ENCODE assay signal across 1 cellular context in the genomic region with DNA sequence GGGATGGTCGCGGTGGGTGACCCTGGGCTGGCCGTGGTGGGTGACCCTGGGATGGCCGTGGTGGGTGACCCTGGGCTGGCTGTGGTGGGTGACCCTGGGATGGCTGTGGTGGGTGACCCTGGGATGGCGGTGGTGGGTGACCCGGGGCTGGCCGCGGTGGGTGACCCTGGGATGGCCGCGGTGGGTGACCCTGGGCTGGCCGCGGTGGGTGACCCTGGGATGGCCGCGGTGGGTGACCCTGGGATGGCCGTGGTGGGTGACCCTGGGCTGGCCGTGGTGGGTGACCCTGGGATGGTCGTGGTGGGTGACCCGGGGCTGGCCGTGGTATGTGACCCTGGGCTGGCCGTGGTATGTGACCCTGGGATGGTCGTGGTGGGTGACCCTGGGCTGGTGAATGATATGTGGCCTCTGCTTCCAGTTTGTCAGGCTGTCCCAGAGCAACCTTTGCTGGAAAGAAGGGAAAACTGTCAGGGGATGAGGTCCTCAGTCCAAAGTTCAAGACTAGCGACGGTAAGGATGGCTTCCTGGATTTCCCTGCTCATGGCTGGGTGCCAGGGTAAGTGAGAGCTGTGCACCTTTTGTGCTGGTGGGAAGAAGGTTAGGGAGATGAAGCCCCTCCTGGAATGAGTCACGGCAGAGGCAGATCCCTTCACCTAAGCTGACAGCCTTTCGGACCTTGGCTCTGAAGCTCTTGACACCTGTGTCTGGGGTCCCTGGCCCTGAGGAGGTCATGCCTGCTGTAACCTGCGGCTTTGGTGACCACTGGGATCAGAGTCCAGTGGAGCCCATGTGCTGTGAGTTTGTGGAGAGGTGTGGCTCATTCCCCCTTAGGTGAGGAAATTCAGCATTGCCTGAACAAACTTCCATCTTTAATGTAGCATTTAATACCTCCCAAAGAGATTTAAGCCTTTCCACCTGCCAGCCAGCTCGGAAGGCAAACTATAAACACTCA.
TF ChIP-seq lines count a peak whose summit lies in the region.

No MANE protein-coding gene starts in this region.

TF ChIP-seq in HepG2, 621 proteins besides CTCF, POLR2A, EP300 and RAD21 (continued from another document and continues in another):
- TF ChIP-seq, protein P1, sequence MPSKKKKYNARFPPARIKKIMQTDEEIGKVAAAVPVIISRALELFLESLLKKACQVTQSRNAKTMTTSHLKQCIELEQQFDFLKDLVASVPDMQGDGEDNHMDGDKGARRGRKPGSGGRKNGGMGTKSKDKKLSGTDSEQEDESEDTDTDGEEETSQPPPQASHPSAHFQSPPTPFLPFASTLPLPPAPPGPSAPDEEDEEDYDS (CRISPR knock-in tag; IDR thresholded peaks at IDR 0.05) = 0 out of 2 replicates have a peak, but pooled peaks have one; percentile 45
- TF ChIP-seq LRRFIP1 (CRISPR knock-in tag; conservative IDR thresholded peaks at IDR 0.05) = no peak
- TF ChIP-seq ZNF766 (CRISPR knock-in tag; IDR thresholded peaks at IDR 0.05; ENCODE audit: borderline replicate concordance) = peak; percentile 78; the same call in 1 of the 2 replicates
- TF ChIP-seq, protein P2, sequence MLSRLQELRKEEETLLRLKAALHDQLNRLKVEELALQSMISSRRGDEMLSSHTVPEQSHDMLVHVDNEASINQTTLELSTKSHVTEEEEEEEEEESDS (CRISPR knock-in tag; IDR thresholded peaks at IDR 0.05; ENCODE audit: borderline replicate concordance) = no peak
- TF ChIP-seq NCOR1 (IDR thresholded peaks at IDR 0.05; ENCODE audit: borderline replicate concordance, low read length) = peak; percentile 96
- peak; percentile 67; the same call in 1 of the 2 replicates for TF ChIP-seq PRDM10 (CRISPR knock-in tag; IDR thresholded peaks at IDR 0.05; ENCODE audit: low read depth)
- peak; percentile 93 for TF ChIP-seq TBX3 (IDR thresholded peaks at IDR 0.05; ENCODE audit: borderline replicate concordance)
- TF ChIP-seq SOX5 (CRISPR knock-in tag; IDR thresholded peaks at IDR 0.05; ENCODE audit: borderline replicate concordance) = peak; percentile 73
- no peak for TF ChIP-seq ZNF274 (CRISPR knock-in tag; IDR thresholded peaks at IDR 0.05)
- peak; percentile 33; the same call in 1 of the 2 replicates for TF ChIP-seq ZNF460 (CRISPR knock-in tag; IDR thresholded peaks at IDR 0.05; ENCODE audit: borderline replicate concordance)
- no peak for TF ChIP-seq AHR (CRISPR knock-in tag; IDR thresholded peaks at IDR 0.05)
- TF ChIP-seq HNF4A (CRISPR knock-in tag; IDR thresholded peaks at IDR 0.05) = peak; percentile 97
- TF ChIP-seq SKI (IDR thresholded peaks at IDR 0.05; ENCODE audit: partially characterized antibody) = peak; percentile 81
- peak; percentile 53; the same call in 1 of the 2 replicates for TF ChIP-seq ZNF619 (CRISPR knock-in tag; IDR thresholded peaks at IDR 0.05)
- TF ChIP-seq EED (CRISPR knock-in tag; IDR thresholded peaks at IDR 0.05) = peak; percentile 78; the same call in 1 of the 2 replicates
- 0 out of 2 replicates have a peak, but pooled peaks have one; percentile 39 for TF ChIP-seq ZNF451 (CRISPR knock-in tag; IDR thresholded peaks at IDR 0.05)
- TF ChIP-seq BRCA1 (CRISPR knock-in tag; IDR thresholded peaks at IDR 0.05) = no peak
- TF ChIP-seq ZNF275 (CRISPR knock-in tag; IDR thresholded peaks at IDR 0.05; ENCODE audit: borderline replicate concordance) = peak; percentile 68; the same call in 1 of the 2 replicates
- peak; percentile 64 for TF ChIP-seq TBL1XR1 (IDR thresholded peaks at IDR 0.05; ENCODE audit: borderline replicate concordance, low read length, partially characterized antibody)
- TF ChIP-seq PLSCR1 (CRISPR knock-in tag; IDR thresholded peaks at IDR 0.05; ENCODE audit: borderline replicate concordance) = no peak
- TF ChIP-seq MTA1 (CRISPR knock-in tag; IDR thresholded peaks at IDR 0.05; ENCODE audit: borderline replicate concordance) = peak; percentile 96
- TF ChIP-seq, protein P3, sequence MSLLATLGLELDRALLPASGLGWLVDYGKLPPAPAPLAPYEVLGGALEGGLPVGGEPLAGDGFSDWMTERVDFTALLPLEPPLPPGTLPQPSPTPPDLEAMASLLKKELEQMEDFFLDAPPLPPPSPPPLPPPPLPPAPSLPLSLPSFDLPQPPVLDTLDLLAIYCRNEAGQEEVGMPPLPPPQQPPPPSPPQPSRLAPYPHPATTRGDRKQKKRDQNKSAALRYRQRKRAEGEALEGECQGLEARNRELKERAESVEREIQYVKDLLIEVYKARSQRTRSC (CRISPR knock-in tag; IDR thresholded peaks at IDR 0.05; ENCODE audit: low read depth) = 0 out of 2 replicates have a peak, but pooled peaks have one; percentile 28
- TF ChIP-seq NFIC (IDR thresholded peaks at IDR 0.05; ENCODE audit: low read length) = 0 out of 2 replicates have a peak, but pooled peaks have one; percentile 33
- TF ChIP-seq ZNF543 (CRISPR knock-in tag; IDR thresholded peaks at IDR 0.05) = peak; percentile 93
- peak; percentile 80; the same call in 1 of the 2 replicates for TF ChIP-seq CCDC6 (CRISPR knock-in tag; IDR thresholded peaks at IDR 0.05)
- no peak for TF ChIP-seq ZNF10 (CRISPR knock-in tag; IDR thresholded peaks at IDR 0.05; ENCODE audit: borderline replicate concordance, low read depth)
- TF ChIP-seq PPARG (CRISPR knock-in tag; conservative IDR thresholded peaks at IDR 0.05) = peak; percentile 36; the same call in 1 of the 2 replicates
- TF ChIP-seq ARID4A (CRISPR knock-in tag; IDR thresholded peaks at IDR 0.05; ENCODE audit: borderline replicate concordance) = peak; percentile 84; the same call in 1 of the 2 replicates
- no peak for TF ChIP-seq TAF15 (IDR thresholded peaks at IDR 0.05; ENCODE audit: low read depth, low read length, poor library complexity, severe bottlenecking)
- TF ChIP-seq ZNF816 (CRISPR knock-in tag; IDR thresholded peaks at IDR 0.05; ENCODE audit: borderline replicate concordance) = peak; percentile 57; the same call in 1 of the 2 replicates
- TF ChIP-seq, protein P4, sequence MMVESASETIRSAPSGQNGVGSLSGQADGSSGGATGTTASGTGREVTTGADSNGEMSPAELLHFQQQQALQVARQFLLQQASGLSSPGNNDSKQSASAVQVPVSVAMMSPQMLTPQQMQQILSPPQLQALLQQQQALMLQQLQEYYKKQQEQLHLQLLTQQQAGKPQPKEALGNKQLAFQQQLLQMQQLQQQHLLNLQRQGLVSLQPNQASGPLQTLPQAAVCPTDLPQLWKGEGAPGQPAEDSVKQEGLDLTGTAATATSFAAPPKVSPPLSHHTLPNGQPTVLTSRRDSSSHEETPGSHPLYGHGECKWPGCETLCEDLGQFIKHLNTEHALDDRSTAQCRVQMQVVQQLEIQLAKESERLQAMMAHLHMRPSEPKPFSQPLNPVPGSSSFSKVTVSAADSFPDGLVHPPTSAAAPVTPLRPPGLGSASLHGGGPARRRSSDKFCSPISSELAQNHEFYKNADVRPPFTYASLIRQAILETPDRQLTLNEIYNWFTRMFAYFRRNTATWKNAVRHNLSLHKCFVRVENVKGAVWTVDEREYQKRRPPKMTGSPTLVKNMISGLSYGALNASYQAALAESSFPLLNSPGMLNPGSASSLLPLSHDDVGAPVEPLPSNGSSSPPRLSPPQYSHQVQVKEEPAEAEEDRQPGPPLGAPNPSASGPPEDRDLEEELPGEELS (CRISPR knock-in tag; IDR thresholded peaks at IDR 0.05) = peak; percentile 24; the same call in 1 of the 2 replicates
- TF ChIP-seq ZNF788 (CRISPR knock-in tag; IDR thresholded peaks at IDR 0.05; ENCODE audit: borderline replicate concordance) = peak; percentile 98
- TF ChIP-seq, protein P5, sequence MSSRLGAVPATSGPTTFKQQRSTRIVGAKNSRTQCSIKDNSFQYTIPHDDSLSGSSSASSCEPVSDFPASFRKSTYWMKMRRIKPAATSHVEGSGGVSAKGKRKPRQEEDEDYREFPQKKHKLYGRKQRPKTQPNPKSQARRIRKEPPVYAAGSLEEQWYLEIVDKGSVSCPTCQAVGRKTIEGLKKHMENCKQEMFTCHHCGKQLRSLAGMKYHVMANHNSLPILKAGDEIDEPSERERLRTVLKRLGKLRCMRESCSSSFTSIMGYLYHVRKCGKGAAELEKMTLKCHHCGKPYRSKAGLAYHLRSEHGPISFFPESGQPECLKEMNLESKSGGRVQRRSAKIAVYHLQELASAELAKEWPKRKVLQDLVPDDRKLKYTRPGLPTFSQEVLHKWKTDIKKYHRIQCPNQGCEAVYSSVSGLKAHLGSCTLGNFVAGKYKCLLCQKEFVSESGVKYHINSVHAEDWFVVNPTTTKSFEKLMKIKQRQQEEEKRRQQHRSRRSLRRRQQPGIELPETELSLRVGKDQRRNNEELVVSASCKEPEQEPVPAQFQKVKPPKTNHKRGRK (CRISPR knock-in tag; IDR thresholded peaks at IDR 0.05) = no peak
